ENCODE assay signal across 22 cellular contexts in the genomic region with DNA sequence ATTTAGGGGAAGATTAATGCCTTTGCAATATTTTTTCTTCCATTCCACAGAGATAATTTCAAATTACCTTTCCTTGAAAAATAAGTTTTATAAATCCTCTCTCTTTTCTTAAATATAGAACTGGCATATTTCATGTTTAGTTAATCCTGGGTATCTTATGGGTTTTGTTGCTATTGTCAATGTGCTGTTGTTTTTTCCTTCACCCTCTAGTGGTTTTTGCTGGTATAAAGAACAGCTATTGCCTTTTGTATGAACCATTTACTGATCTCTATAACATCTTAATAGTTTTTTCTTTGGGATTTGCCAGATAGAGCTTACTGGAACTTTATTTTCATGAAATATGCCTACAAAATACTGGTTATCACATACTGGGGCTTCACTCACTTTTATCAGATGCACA.
"Had no signal": no experiment of that assay in that cellular context is flagged by ENCODE, and none has a peak within 500 bp of the region (broad histone marks: within the 10 kb centered on the region; RNA-seq: fewer than 3 reads in every experiment).

No MANE protein-coding gene starts in this region.

- H3K27ac ChIP-seq: dorsolateral prefrontal cortex, esophagus muscularis mucosa had no signal

- H3K4me1 Mint-ChIP-seq: activated CD4-positive, alpha-beta T cell treated with anti-CD3 and anti-CD28 coated beads, Interleukin-2, amount 10 ng/mL, durations not matched to agents 24 days and 14 days; brain had no signal

- H3K4me3 Mint-ChIP-seq: activated CD4-positive, alpha-beta T cell treated with anti-CD3 and anti-CD28 coated beads, Interleukin-2, amount 10 ng/mL, durations not matched to agents 24 days and 14 days; activated naive CD8-positive, alpha-beta T cell; activated T-cell treated with anti-CD3 and anti-CD28 coated beads, Interleukin-2, amount 50 U/mL, for 72 hours; brain; natural killer cell treated with Interleukin-12 subunit alpha and Interleukin-12 subunit beta and Interleukin-15 and Interleukin-18, amount 100 ng/mL, for 72 hours had no signal

- H3K4me2 ChIP-seq: smooth muscle cell had no signal

- H3K27ac Mint-ChIP-seq: activated CD4-positive, alpha-beta T cell treated with anti-CD3 and anti-CD28 coated beads, Interleukin-2, amount 10 ng/mL, durations not matched to agents 24 days and 14 days; activated naive CD8-positive, alpha-beta T cell; activated T-cell treated with anti-CD3 and anti-CD28 coated beads, Interleukin-2, amount 50 U/mL, for 72 hours; brain; natural killer cell treated with Interleukin-12 subunit alpha and Interleukin-12 subunit beta and Interleukin-15 and Interleukin-18, amount 100 ng/mL, for 72 hours had no signal

- H3K4me1 ChIP-seq: esophagus muscularis mucosa had no signal

- H3K4me3 ChIP-seq: dorsolateral prefrontal cortex, esophagus muscularis mucosa, smooth muscle cell had no signal

- H3K27me3 ChIP-seq: dorsolateral prefrontal cortex, esophagus muscularis mucosa had no signal

- H3K36me3 Mint-ChIP-seq: brain had no signal

- H3K27me3 Mint-ChIP-seq: activated CD4-positive, alpha-beta T cell treated with anti-CD3 and anti-CD28 coated beads, Interleukin-2, amount 10 ng/mL, durations not matched to agents 24 days and 14 days; brain had no signal

- H3K36me3 ChIP-seq: esophagus muscularis mucosa had no signal

- ATAC-seq: activated T-cell treated with anti-CD3 and anti-CD28 coated beads, Interleukin-2, amount 50 U/mL, for 72 hours; left ventricle myocardium superior; natural killer cell treated with Interleukin-12 subunit alpha and Interleukin-12 subunit beta and Interleukin-15 and Interleukin-18, amount 100 ng/mL, for 72 hours; stimulated activated naive CD8-positive, alpha-beta T cell treated with anti-CD3 and anti-CD28 coated beads, Interleukin-15, Interleukin-2, amounts not matched to agents 100 U/mL and 50 U/mL, for 24 hours had no signal

- DNase-seq: activated CD4-positive, alpha-beta T cell treated with anti-CD3 and anti-CD28 coated beads, Interleukin-2, amount 10 ng/mL, durations not matched to agents 24 days and 14 days; activated CD4-positive, CD25-positive, alpha-beta regulatory T cell; activated CD8-positive, alpha-beta memory T cell treated with anti-CD3 and anti-CD28 coated beads, Interleukin-2, amount 50 U/mL, for 48 hours; activated gamma-delta T cell treated with Interleukin-2 at 50 U/mL for 16 hours; activated T-cell treated with anti-CD3 and anti-CD28 coated beads, Interleukin-2, amount 50 U/mL, for 72 hours; amniotic stem cell; dorsolateral prefrontal cortex; foreskin melanocyte; head of caudate nucleus; kidney glomerular epithelial cell; left ventricle myocardium superior; nucleus accumbens; stimulated activated CD4-positive, alpha-beta T cell treated with anti-CD3 and anti-CD28 coated beads, Interleukin-4, amount 100 ng/mL, for 4 hours; stimulated activated CD8-positive, alpha-beta memory T cell treated with anti-CD3 and anti-CD28 coated beads, Interleukin-4, amount 100 ng/mL, for 48 hours; stimulated activated naive CD8-positive, alpha-beta T cell treated with anti-CD3 and anti-CD28 coated beads, Interleukin-15, Interleukin-2, amounts not matched to agents 100 U/mL and 50 U/mL, for 24 hours; T-helper 2 cell; trophoblast cell had no signal
